ENCODE assay signal across 8 cellular contexts in genomic region chr10:33333260-33334169, GRCh38. TPM values are rescaled to one million over a fixed set of nuclear protein-coding genes. Genes with fewer than 3 reads are reported as not detected.
A peak's percentile ranks its signal among the peaks of the same experiment; 100 is the strongest.
DNase-seq lines count a peak whose midpoint lies in the region; ATAC-seq and TF ChIP-seq lines count a peak whose summit lies in the region.

No MANE protein-coding gene starts in this region.

- H3K9ac ChIP-seq in endodermal cell (ENCODE audit: extremely low read depth, low read length, poor library complexity, severe bottlenecking), result peak overlapping the region; percentile 65

- H3K9me3 ChIP-seq in endodermal cell (ENCODE audit: control insufficient read depth, low read length) (no peaks in the 10 kb centered on the region), neuron (ENCODE audit: low read length) (peaks cover 1% of the 10 kb centered on the region)

- peak overlapping the region; percentile 61 for H2AFZ ChIP-seq in neuron (ENCODE audit: low read depth, low read length)

- H3K27me3 ChIP-seq in endodermal cell (ENCODE audit: control insufficient read depth, insufficient read depth, low read length, poor library complexity, severe bottlenecking) (peaks cover 11% of the 10 kb centered on the region), neuron (ENCODE audit: insufficient read depth, low read length) (no peaks in the 10 kb centered on the region)

- H3K4me1 ChIP-seq in endodermal cell (ENCODE audit: control insufficient read depth, insufficient read depth, low read length) (peaks cover 7% of the 10 kb centered on the region), neuron (ENCODE audit: insufficient read depth, low read length) (peaks cover 44% of the 10 kb centered on the region)

- peak overlapping the region; percentile 94 for H3K4me3 ChIP-seq in endodermal cell (ENCODE audit: low read length)
- peak overlapping the region; percentile 63 for H3K4me3 ChIP-seq in neuron (ENCODE audit: low read length)

- H3K27me3 Mint-ChIP-seq in HFFc6 (ENCODE audit: insufficient read depth) (no peaks in the 10 kb centered on the region; the same call in none of the 2 replicates), endodermal cell (ENCODE audit: insufficient read depth) (peaks cover 39% of the 10 kb centered on the region)

- peak overlapping the region; percentile 94 for H3K4me3 Mint-ChIP-seq in HFFc6
- H3K4me3 Mint-ChIP-seq in endodermal cell, result peak overlapping the region; percentile 79

- peaks cover 17% of the 10 kb centered on the region for H3K36me3 ChIP-seq in endodermal cell (ENCODE audit: control insufficient read depth, insufficient read depth, low read length)
- peaks cover 15% of the 10 kb centered on the region for H3K36me3 ChIP-seq in neuron (ENCODE audit: insufficient read depth, low read length)

- no peaks in the 10 kb centered on the region for H3K9me3 Mint-ChIP-seq in HFFc6
- no peaks in the 10 kb centered on the region for H3K9me3 Mint-ChIP-seq in endodermal cell

- TF ChIP-seq CTCF in C4-2B (conservative IDR thresholded peaks at IDR 0.05) (no peak), HFFc6 (IDR thresholded peaks at IDR 0.05) (no peak), endodermal cell (conservative IDR thresholded peaks at IDR 0.05) (no peak)

- WGBS in endodermal cell (ENCODE audit: insufficient coverage in 1 of 2, insufficient read length in 1 of 2), 2 experiments, result 10 to 21% methylated on average over 4 to 7 of the region's 9 CpGs

- no peak for ATAC-seq in GM21619 (IDR thresholded peaks at IDR 0.05; ENCODE audit: unreplicated experiment)
- ATAC-seq in GM21737 (IDR thresholded peaks at IDR 0.05; ENCODE audit: unreplicated experiment), result no peak

- H3K4me1 Mint-ChIP-seq in HFFc6 (ENCODE audit: low read depth) (peaks cover 57% of the 10 kb centered on the region), endodermal cell (peaks cover 48% of the 10 kb centered on the region)

- peaks cover 48% of the 10 kb centered on the region for H3K36me3 Mint-ChIP-seq in HFFc6 (ENCODE audit: low read depth)
- peaks cover 13% of the 10 kb centered on the region for H3K36me3 Mint-ChIP-seq in endodermal cell (ENCODE audit: low read depth)

- peak overlapping the region; percentile 93 for H3K27ac Mint-ChIP-seq in HFFc6
- peak overlapping the region; percentile 77 for H3K27ac Mint-ChIP-seq in endodermal cell

- H3K27ac ChIP-seq in C4-2B (peak overlapping the region; percentile 96), endodermal cell (ENCODE audit: low read depth, low read length) (no peak overlapping the region)

- DNase-seq in HFFc6 (no peak), T-helper 22 cell (ENCODE audit: low read depth) (peak; percentile 29), endodermal cell (no peak)
- no peak for DNase-seq in activated CD8-positive, alpha-beta memory T cell treated with anti-CD3 and anti-CD28 coated beads for 24 hours

RNA-seq across cellular contexts. Expression of gene NRP1, which starts 1.0 kb away (rescaled TPM):
- 100 to 1,000 TPM; 136 to 164 (median 147) TPM for total RNA-seq in HFFc6 (2021; fragmentation: NEBNext Ultra II Directional; extraction: Animal tissue kit (Norgen Biotek cat#: 25700))
- 10 to 100 TPM; 20.7 to 30.6 TPM for total RNA-seq in endodermal cell
- 18.0 TPM for polyA plus RNA-seq in endodermal cell (2013, experiment 1 of 2)
- 18.6 TPM for polyA plus RNA-seq in endodermal cell (2013, experiment 2 of 2)

Comparison
In these comparisons a context has a peak if more than half of its experiments do, and no peak if none do; other contexts are left out.
1. RNA of gene NRP1, which starts 1.0 kb away (total RNA-seq): 136 to 164 TPM in HFFc6; 20.7 to 30.6 TPM in endodermal cell; every median in the first group is over 4 times any median in the second.